In the genomic region with DNA sequence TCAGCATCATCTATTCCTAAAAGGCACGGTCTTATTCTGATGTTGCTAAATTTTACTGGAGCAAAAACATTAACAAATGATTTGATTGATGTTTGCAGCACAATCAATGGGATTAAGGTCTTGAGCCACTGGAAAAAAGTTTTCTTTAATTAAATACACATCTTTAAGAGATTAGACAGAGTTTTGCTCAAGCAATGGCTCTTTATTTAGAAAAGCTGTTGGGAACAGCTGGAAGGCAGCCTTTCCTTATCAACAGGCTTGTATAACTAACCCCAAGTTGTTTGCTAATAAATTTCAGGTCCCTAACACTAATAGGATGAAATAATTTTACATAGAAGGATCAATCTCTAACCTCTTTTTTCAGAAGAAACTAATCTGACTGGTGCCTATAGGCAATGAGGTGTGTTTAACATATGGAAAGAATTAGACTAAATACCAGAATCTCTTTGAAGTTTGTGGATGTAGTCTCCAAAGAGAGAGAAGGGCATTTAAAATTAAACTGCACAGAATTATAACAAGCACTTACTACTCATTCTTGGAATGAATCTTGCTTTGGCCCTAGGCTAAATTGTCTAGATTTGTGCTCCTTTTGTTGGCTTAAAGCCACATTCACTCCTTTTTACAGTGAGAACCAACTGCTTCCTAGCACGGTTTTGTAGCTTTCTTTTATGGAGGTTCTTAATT, we compare ENCODE assay signal across 1 cellular context.
TF ChIP-seq lines count a peak whose summit lies in the region.

No MANE protein-coding gene starts in this region.

TF ChIP-seq in IMR-90, 13 proteins besides CTCF, POLR2A, EP300 and RAD21 (continued from another document):
- TF ChIP-seq CEBPB (IDR thresholded peaks at IDR 0.05; ENCODE audit: low read depth, low read length), result no peak
- TF ChIP-seq MAFK (IDR thresholded peaks at IDR 0.05; ENCODE audit: low read depth, low read length), result no peak
- no peak for TF ChIP-seq NFE2L2 (IDR thresholded peaks at IDR 0.05; ENCODE audit: low read depth, low read length)
- TF ChIP-seq, protein P1, sequence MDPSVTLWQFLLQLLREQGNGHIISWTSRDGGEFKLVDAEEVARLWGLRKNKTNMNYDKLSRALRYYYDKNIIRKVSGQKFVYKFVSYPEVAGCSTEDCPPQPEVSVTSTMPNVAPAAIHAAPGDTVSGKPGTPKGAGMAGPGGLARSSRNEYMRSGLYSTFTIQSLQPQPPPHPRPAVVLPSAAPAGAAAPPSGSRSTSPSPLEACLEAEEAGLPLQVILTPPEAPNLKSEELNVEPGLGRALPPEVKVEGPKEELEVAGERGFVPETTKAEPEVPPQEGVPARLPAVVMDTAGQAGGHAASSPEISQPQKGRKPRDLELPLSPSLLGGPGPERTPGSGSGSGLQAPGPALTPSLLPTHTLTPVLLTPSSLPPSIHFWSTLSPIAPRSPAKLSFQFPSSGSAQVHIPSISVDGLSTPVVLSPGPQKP (IDR thresholded peaks at IDR 0.05; ENCODE audit: borderline replicate concordance, low read depth, low read length), result no peak
- no peak for TF ChIP-seq SMC3 (IDR thresholded peaks at IDR 0.05; ENCODE audit: low read depth, low read length)
